Comparison of ENCODE assay signal across 8 cellular contexts in the genomic region with DNA sequence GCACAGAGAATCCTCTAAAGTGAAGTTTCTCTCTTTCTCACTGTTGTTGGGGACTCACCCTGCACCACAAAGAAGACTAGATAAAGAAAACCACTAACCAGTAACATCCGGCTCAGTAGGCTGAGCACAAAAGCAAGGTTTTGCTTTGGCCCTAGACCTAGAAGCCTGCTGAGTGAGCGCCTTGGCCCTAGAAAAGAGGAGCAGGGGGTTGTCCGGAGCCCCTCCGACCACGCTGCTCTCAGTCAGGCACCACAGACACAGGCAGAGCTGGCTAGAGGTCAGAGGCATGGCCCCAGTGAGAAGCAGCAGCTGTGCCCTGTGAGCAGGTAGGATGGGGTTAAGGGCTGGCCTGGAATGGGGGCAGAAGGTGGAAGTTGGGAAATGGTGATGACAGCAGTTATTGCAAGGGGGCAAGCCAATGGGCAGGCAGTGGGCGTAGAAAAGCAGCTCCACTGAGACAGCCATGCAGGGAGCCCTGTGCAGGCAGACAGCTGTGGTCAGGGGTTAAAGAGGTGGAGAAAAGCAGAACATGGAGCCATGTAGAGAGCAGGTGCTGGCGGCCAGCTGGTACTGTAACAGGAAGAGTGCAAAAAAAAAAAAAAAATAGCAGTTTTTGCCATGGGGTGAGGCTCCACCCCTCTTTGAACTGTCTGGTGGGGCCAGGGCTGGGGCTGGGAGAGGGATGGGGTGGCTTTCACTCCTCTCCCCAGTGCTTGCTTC. TPM values are rescaled to one million over a fixed set of nuclear protein-coding genes. Genes with fewer than 3 reads are reported as not detected.
DNase-seq lines count a peak whose midpoint lies in the region; ATAC-seq and TF ChIP-seq lines count a peak whose summit lies in the region.

No MANE protein-coding gene starts in this region.

- H3K4me3 ChIP-seq in neural progenitor cell: no peak overlapping the region

- H3K9me3 ChIP-seq in neural progenitor cell (ENCODE audit: low read depth): no peaks in the 10 kb centered on the region

- TF ChIP-seq CTCF in neural progenitor cell (IDR thresholded peaks at IDR 0.05) (no peak), MCF 10A (IDR thresholded peaks at IDR 0.05; ENCODE audit: unreplicated experiment) (no peak)

- H3K4me3 Mint-ChIP-seq in activated T-helper 17 cell treated with anti-CD3 and anti-CD28 coated beads, Interleukin-2, amount 50 U/mL, for 72 hours: peak overlapping the region; percentile 91
- H3K4me3 Mint-ChIP-seq in neural progenitor cell: no peak overlapping the region
- no peak overlapping the region for H3K4me3 Mint-ChIP-seq in MCF 10A (ENCODE audit: unreplicated experiment)

- H3K4me1 Mint-ChIP-seq in activated T-helper 17 cell treated with anti-CD3 and anti-CD28 coated beads, Interleukin-2, amount 50 U/mL, for 72 hours: peaks cover 52% of the 10 kb centered on the region
- H3K4me1 Mint-ChIP-seq in neural progenitor cell (peaks cover 21% of the 10 kb centered on the region), MCF 10A (ENCODE audit: insufficient read depth, unreplicated experiment) (peaks cover 14% of the 10 kb centered on the region)

- H3K4me1 ChIP-seq in neural progenitor cell: no peaks in the 10 kb centered on the region

- H3K27ac ChIP-seq in neural progenitor cell: no peak overlapping the region

- H3K9ac ChIP-seq in neural progenitor cell: no peak overlapping the region

- H3K27me3 Mint-ChIP-seq in activated T-helper 17 cell treated with anti-CD3 and anti-CD28 coated beads, Interleukin-2, amount 50 U/mL, for 72 hours: peaks cover 4% of the 10 kb centered on the region
- H3K27me3 Mint-ChIP-seq in neural progenitor cell (ENCODE audit: insufficient read depth, low read depth) (peaks cover 4% of the 10 kb centered on the region), MCF 10A (ENCODE audit: insufficient read depth, unreplicated experiment) (no peaks in the 10 kb centered on the region)

- H4K20me1 ChIP-seq in neural progenitor cell (ENCODE audit: low read depth): no peaks in the 10 kb centered on the region

- no peaks in the 10 kb centered on the region for H3F3A ChIP-seq in neural progenitor cell (ENCODE audit: low read depth)

- ATAC-seq in GM18907 (IDR thresholded peaks at IDR 0.05; ENCODE audit: unreplicated experiment) (peak; percentile 87), HG02798 (IDR thresholded peaks at IDR 0.05; ENCODE audit: poor library complexity, unreplicated experiment) (peak; percentile 80)
- ATAC-seq in activated T-helper 17 cell treated with anti-CD3 and anti-CD28 coated beads, Interleukin-2, amount 50 U/mL, for 72 hours (replicated peaks): peak; percentile 92

- POLR2A ChIA-PET in MCF 10A (lab: Yijun Ruan, JAX): interaction anchor here (0.6 kb wide), 1 partner anchor 58 kb away, joined by 4 read pairs; no protein-coding TSS in a partner anchor

- peak overlapping the region; percentile 63 for H2AFZ ChIP-seq in neural progenitor cell (replicated peaks)

- H3K4me2 ChIP-seq in neural progenitor cell: no peak overlapping the region

- CTCF ChIA-PET in MCF 10A (lab: Yijun Ruan, JAX): interaction anchor here (0.6 to 10.6 kb wide), 4 partner anchors 23 to 302 kb away, joined by 4 to 153 read pairs (median 10); no protein-coding TSS in a partner anchor

- H3K27me3 ChIP-seq in neural progenitor cell: no peaks in the 10 kb centered on the region

- peak overlapping the region; percentile 90 for H3K27ac Mint-ChIP-seq in activated T-helper 17 cell treated with anti-CD3 and anti-CD28 coated beads, Interleukin-2, amount 50 U/mL, for 72 hours
- H3K27ac Mint-ChIP-seq in neural progenitor cell: peak overlapping the region; percentile 27
- H3K27ac Mint-ChIP-seq in MCF 10A (ENCODE audit: low read depth, unreplicated experiment): no peak overlapping the region

- no peaks in the 10 kb centered on the region for H3K9me3 Mint-ChIP-seq in activated T-helper 17 cell treated with anti-CD3 and anti-CD28 coated beads, Interleukin-2, amount 50 U/mL, for 72 hours
- H3K9me3 Mint-ChIP-seq in neural progenitor cell: no peaks in the 10 kb centered on the region
- H3K9me3 Mint-ChIP-seq in MCF 10A (ENCODE audit: unreplicated experiment): no peaks in the 10 kb centered on the region

- peak; percentile 15 to 66 for DNase-seq in NCI-H524 (lab: John Stamatoyannopoulos, UW)
- DNase-seq in neural progenitor cell (ENCODE audit: low spot score): no peak
- DNase-seq in MCF 10A (ENCODE audit: unreplicated experiment): no peak
- no peak for DNase-seq in SHP77 (lab: John Stamatoyannopoulos, UW)
- no peak for DNase-seq in globus pallidus (ENCODE audit: low spot score)

- H3K36me3 Mint-ChIP-seq in activated T-helper 17 cell treated with anti-CD3 and anti-CD28 coated beads, Interleukin-2, amount 50 U/mL, for 72 hours (ENCODE audit: low read depth): no peaks in the 10 kb centered on the region
- H3K36me3 Mint-ChIP-seq in neural progenitor cell (no peaks in the 10 kb centered on the region), MCF 10A (ENCODE audit: insufficient read depth, unreplicated experiment) (no peaks in the 10 kb centered on the region)

- no TSS peak for BruUV-seq in MCF 10A (replicated peaks; lab: Mats Ljungman, UMichigan)

- intact Hi-C loops in MCF 10A (cut with micrococcal nuclease): no loop called here

- H3K79me2 ChIP-seq in neural progenitor cell (ENCODE audit: low read depth): no peaks in the 10 kb centered on the region

- H3K36me3 ChIP-seq in neural progenitor cell: no peaks in the 10 kb centered on the region

RNA-seq across cellular contexts. Expression of gene SLC14A1, which starts 36.9 kb away (rescaled TPM):
- total RNA-seq in activated T-helper 17 cell treated with anti-CD3 and anti-CD28 coated beads, Interleukin-2, amount 50 U/mL, for 72 hours: 1 to 10 TPM in 1 of 2 donors, under 1 TPM in 1; 0.17 to 1.1 TPM
- total RNA-seq in neural progenitor cell (ENCODE audit: low replicate concordance): not detected in 2 replicates
- not detected in 2 replicates for total RNA-seq in MCF 10A (2022)

Comparison
In these comparisons a context has a peak if more than half of its experiments do, and no peak if none do; other contexts are left out.
1. DNase-seq: peak in NCI-H524 (2 of 2); none in neural progenitor cell (single experiment), MCF 10A (single experiment), SHP77 (0 of 2) and globus pallidus (single experiment).
2. Peak in every context shown above with its lines, with median percentiles within 50 percentile points of each other: ATAC-seq.